ENCODE assay signal across 8 cellular contexts in genomic region chr1:777480-778180, GRCh38.
A peak's percentile ranks its signal among the peaks of the same experiment; 100 is the strongest.
DNase-seq lines count a peak whose midpoint lies in the region; ATAC-seq and TF ChIP-seq lines count a peak whose summit lies in the region.
"Not testable (repeated sequence)": the region's sequence is repeated elsewhere in the genome, so short reads cannot be mapped to it uniquely, and the experiment has no call there.

No MANE protein-coding gene starts in this region.

- H3K36me3 Mint-ChIP-seq in activated T-cell treated with anti-CD3 and anti-CD28 coated beads, Interleukin-2, amount 50 U/mL, for 24 hours (ENCODE audit: low read depth): peaks cover 10% of the 10 kb centered on the region
- H3K36me3 Mint-ChIP-seq in chondrocyte (ENCODE audit: low read depth); naive thymus-derived CD4-positive, alpha-beta T cell: not testable (repeated sequence)

- H3K27me3 Mint-ChIP-seq in activated T-cell treated with anti-CD3 and anti-CD28 coated beads, Interleukin-2, amount 50 U/mL, for 24 hours; chondrocyte (ENCODE audit: low read depth); naive thymus-derived CD4-positive, alpha-beta T cell: not testable (repeated sequence)

- not testable (repeated sequence) for H3K4me1 ChIP-seq in GM23248 (ENCODE audit: insufficient read depth); naive thymus-derived CD4-positive, alpha-beta T cell (ENCODE audit: control insufficient read depth in 2 of 2, insufficient read depth in 2 of 2, low read length in 2 of 2); smooth muscle cell (ENCODE audit: low read depth)
- H3K4me1 ChIP-seq in OCI-LY7 (ENCODE audit: insufficient read depth, low read length, poor library complexity, severe bottlenecking) (peaks cover 11% of the 10 kb centered on the region), heart left ventricle (peaks cover 0 to 14% (median 5%) of the 10 kb centered on the region in 12 donors)

- H3K4me1 Mint-ChIP-seq in activated T-cell treated with anti-CD3 and anti-CD28 coated beads, Interleukin-2, amount 50 U/mL, for 24 hours (ENCODE audit: low read depth): peaks cover 11% of the 10 kb centered on the region
- not testable (repeated sequence) for H3K4me1 Mint-ChIP-seq in chondrocyte (ENCODE audit: low read depth)
- peaks cover 0 to 11% (median 9%) of the 10 kb centered on the region in 7 donors for H3K4me1 Mint-ChIP-seq in naive thymus-derived CD4-positive, alpha-beta T cell

- 79 to 81% methylated on average over 20 to 23 of the region's 23 CpGs for WGBS in GM23248 (ENCODE audit: low coverage in 1 of 2, low lambda C conversion rate in 2 of 2, missing lambda C conversion rate in 2 of 2), 2 experiments
- 78 to 89% (median 86%) methylated on average over 20 to 22 of the region's 23 CpGs for WGBS in heart left ventricle, 4 donors
- 94% methylated on average over 23 of the region's 23 CpGs for WGBS in smooth muscle cell (ENCODE audit: low lambda C conversion rate)

- H3K4me3 ChIP-seq in GM23248 (peak overlapping the region; percentile 81), OCI-LY7 (ENCODE audit: low read depth, low read length, poor library complexity, severe bottlenecking) (peak overlapping the region; percentile 74), heart left ventricle (peak overlapping the region in 10 of 12 donors; percentile 67 to 80 (median 72)), smooth muscle cell (peak overlapping the region; percentile 78)
- not testable (repeated sequence) for H3K4me3 ChIP-seq in naive thymus-derived CD4-positive, alpha-beta T cell (ENCODE audit: low read length)

- H2AFZ ChIP-seq in GM23248; OCI-LY7 (ENCODE audit: low read length); smooth muscle cell (ENCODE audit: low read depth): not testable (repeated sequence)

- POLR2A ChIA-PET in OCI-LY7 (lab: Charles Lee); naive thymus-derived CD4-positive, alpha-beta T cell (lab: Charles Lee): not testable (repeated sequence)

- CTCF ChIA-PET in OCI-LY7 (lab: Charles Lee; ENCODE audit: unreplicated experiment); naive thymus-derived CD4-positive, alpha-beta T cell (lab: Charles Lee): not testable (repeated sequence)

- not testable (repeated sequence) for H3K9me3 ChIP-seq in GM23248 (ENCODE audit: low read depth); OCI-LY7 (ENCODE audit: low read length); heart left ventricle; naive thymus-derived CD4-positive, alpha-beta T cell (ENCODE audit: control insufficient read depth in 2 of 3, low read length in 3 of 3); smooth muscle cell (replicated peaks; ENCODE audit: low read depth)

- not testable (repeated sequence) for H4K20me1 ChIP-seq in GM23248 (ENCODE audit: insufficient read depth); OCI-LY7 (ENCODE audit: insufficient read depth, low read length); smooth muscle cell (ENCODE audit: low read depth)

- not testable (repeated sequence) for BruUV-seq in OCI-LY7 (replicated peaks; lab: Mats Ljungman, UMichigan)

- H3K79me2 ChIP-seq in GM23248 (ENCODE audit: insufficient read depth): peaks cover 38% of the 10 kb centered on the region
- H3K79me2 ChIP-seq in OCI-LY7 (ENCODE audit: insufficient read depth, low read depth, low read length): peaks cover 27% of the 10 kb centered on the region
- H3K79me2 ChIP-seq in smooth muscle cell (ENCODE audit: low read depth): not testable (repeated sequence)

- peak overlapping the region; percentile 99 for H3K27ac Mint-ChIP-seq in activated T-cell treated with anti-CD3 and anti-CD28 coated beads, Interleukin-2, amount 50 U/mL, for 24 hours
- not testable (repeated sequence) for H3K27ac Mint-ChIP-seq in chondrocyte (ENCODE audit: unreplicated experiment)
- peak overlapping the region in 7 of 9 donors; percentile 14 to 100 (median 100) for H3K27ac Mint-ChIP-seq in naive thymus-derived CD4-positive, alpha-beta T cell

- H3K4me2 ChIP-seq in GM23248 (ENCODE audit: unreplicated experiment) (peak overlapping the region; percentile 39), OCI-LY7 (ENCODE audit: low read length) (peak overlapping the region; percentile 86), smooth muscle cell (peak overlapping the region; percentile 82)

- H3K9me3 Mint-ChIP-seq in activated T-cell treated with anti-CD3 and anti-CD28 coated beads, Interleukin-2, amount 50 U/mL, for 24 hours; chondrocyte (ENCODE audit: low read depth); naive thymus-derived CD4-positive, alpha-beta T cell: not testable (repeated sequence)

- H3K27me3 ChIP-seq in GM23248 (replicated peaks; ENCODE audit: insufficient read depth); heart left ventricle; naive thymus-derived CD4-positive, alpha-beta T cell (ENCODE audit: control insufficient read depth in 2 of 2, insufficient read depth in 2 of 2, low read length in 2 of 2); smooth muscle cell (ENCODE audit: low read depth): not testable (repeated sequence)

- intact Hi-C loops in OCI-LY7 (cut with micrococcal nuclease; ENCODE audit: unreplicated experiment); heart left ventricle (cut with DNase I): not testable (repeated sequence)
- intact Hi-C loops in naive thymus-derived CD4-positive, alpha-beta T cell (cut with micrococcal nuclease): loop anchor here in 1 of 2 donors (10.0 kb wide), 1 partner anchor 47 kb away; no protein-coding TSS in a partner anchor

- H3K4me3 Mint-ChIP-seq in activated T-cell treated with anti-CD3 and anti-CD28 coated beads, Interleukin-2, amount 50 U/mL, for 24 hours: peak overlapping the region; percentile 99
- peak overlapping the region; percentile 96 for H3K4me3 Mint-ChIP-seq in chondrocyte (ENCODE audit: unreplicated experiment)
- peak overlapping the region in 4 of 10 donors; percentile 14 to 97 (median 96) for H3K4me3 Mint-ChIP-seq in naive thymus-derived CD4-positive, alpha-beta T cell

- H3K27ac ChIP-seq in 22Rv1 (peak overlapping the region; percentile 91), GM23248 (peak overlapping the region; percentile 94), OCI-LY7 (ENCODE audit: low read depth, low read length, poor library complexity, severe bottlenecking) (peak overlapping the region; percentile 68), heart left ventricle (peak overlapping the region in 10 of 12 donors; percentile 61 to 94 (median 86)), smooth muscle cell (ENCODE audit: low read depth) (peak overlapping the region; percentile 78)
- H3K27ac ChIP-seq in naive thymus-derived CD4-positive, alpha-beta T cell (ENCODE audit: low read depth, low read length): peak overlapping the region; percentile 80

- not testable (repeated sequence) for H3K9me2 ChIP-seq in GM23248 (ENCODE audit: insufficient read depth); OCI-LY7 (ENCODE audit: insufficient read depth, low read length)

- DNase-seq in GM23248; OCI-LY7 (ENCODE audit: low spot score); chondrocyte (ENCODE audit: low spot score); naive thymus-derived CD4-positive, alpha-beta T cell; smooth muscle cell (lab: John Stamatoyannopoulos, UW; ENCODE audit: unreplicated experiment): not testable (repeated sequence)
- peak; percentile 30 for DNase-seq in activated T-cell treated with anti-CD3 and anti-CD28 coated beads, Interleukin-2, amount 50 U/mL, for 24 hours
- peak in 2 of 5 donors; percentile 25 for DNase-seq in heart left ventricle

- not testable (repeated sequence) for TF ChIP-seq CTCF in 22Rv1 (IDR thresholded peaks at IDR 0.05); OCI-LY7 (conservative IDR thresholded peaks at IDR 0.05; ENCODE audit: low read length); chondrocyte (IDR thresholded peaks at IDR 0.05); heart left ventricle (IDR thresholded peaks at IDR 0.05); smooth muscle cell (IDR thresholded peaks at IDR 0.05; ENCODE audit: borderline replicate concordance, insufficient read depth, poor library complexity, severe bottlenecking)

- ATAC-seq in heart left ventricle; naive thymus-derived CD4-positive, alpha-beta T cell: not testable (repeated sequence)

- not testable (repeated sequence) for H3F3A ChIP-seq in GM23248 (ENCODE audit: insufficient read depth); smooth muscle cell (ENCODE audit: low read depth)

- H3K9ac ChIP-seq in GM23248: peak overlapping the region; percentile 96
- H3K9ac ChIP-seq in smooth muscle cell (ENCODE audit: low read depth): peak overlapping the region; percentile 68

- not testable (repeated sequence) for H3K36me3 ChIP-seq in GM23248 (ENCODE audit: low read depth); OCI-LY7 (ENCODE audit: insufficient read depth, low read length); heart left ventricle; naive thymus-derived CD4-positive, alpha-beta T cell (ENCODE audit: control insufficient read depth in 2 of 3, insufficient read depth in 3 of 3, low read length in 3 of 3); smooth muscle cell (ENCODE audit: low read depth)

- in situ Hi-C loops in GM23248 (cut with MboI): not testable (repeated sequence)

- not testable (repeated sequence) for TF ChIP-seq POLR2A in heart left ventricle (IDR thresholded peaks at IDR 0.05)
